Comparison of ENCODE assay signal across 28 cellular contexts in the genomic region with DNA sequence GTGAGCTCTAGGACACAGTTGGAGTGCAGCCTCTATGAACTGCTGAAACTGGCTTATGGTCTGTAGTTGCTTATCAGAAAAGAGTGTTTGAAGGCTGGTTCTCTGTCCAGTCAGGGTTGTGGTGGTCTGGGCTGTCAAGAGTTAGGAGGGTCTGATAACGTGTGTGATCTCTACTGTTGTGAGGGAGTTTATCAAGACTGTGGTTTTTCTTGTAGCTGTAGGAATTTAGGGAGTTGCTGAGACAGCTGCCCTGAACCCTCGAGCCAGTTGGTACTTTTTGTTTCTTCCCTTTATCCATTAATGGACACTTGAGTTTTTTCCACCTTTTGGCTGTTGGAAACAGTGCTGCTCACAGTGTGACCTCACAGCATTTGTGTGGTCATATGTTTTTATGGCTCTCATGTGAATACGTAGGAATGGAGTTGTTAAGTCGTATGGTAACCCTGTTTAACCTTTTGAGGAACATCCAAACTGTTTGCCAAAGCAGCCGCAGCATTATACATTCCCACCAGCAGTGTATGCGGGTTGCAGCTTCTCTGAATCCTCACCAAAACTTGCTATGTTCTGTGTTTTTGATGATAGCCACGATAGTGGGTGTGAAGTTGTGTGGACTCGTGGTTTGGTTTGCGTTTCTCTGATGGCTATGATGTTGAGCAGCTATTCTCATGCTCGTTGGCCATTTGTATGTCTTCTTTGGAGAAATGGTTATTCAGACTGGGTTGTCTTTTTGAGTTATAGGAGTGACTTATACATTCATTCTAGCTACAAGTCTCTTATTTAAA. TPM values are rescaled to one million over a fixed set of nuclear protein-coding genes. Genes with fewer than 3 reads are reported as not detected.
DNase-seq lines count a peak whose midpoint lies in the region; ATAC-seq and TF ChIP-seq lines count a peak whose summit lies in the region.
"Had no signal": no experiment of that assay in that cellular context is flagged by ENCODE, and none has a peak within 500 bp of the region (broad histone marks: within the 10 kb centered on the region; RNA-seq: fewer than 3 reads in every experiment).

No MANE protein-coding gene starts in this region.

- no peak for ATAC-seq in Panc1
- ATAC-seq: pancreas; stimulated activated naive B cell treated with anti-CD40 and anti-IgM and Interleukin-4, amounts not matched to agents 10 μg/mL and 1 μg/mL and 100 μg/mL, for 72 hours; T-cell had no signal

- peaks cover 5 to 19% (median 13%) of the 10 kb centered on the region in 3 donors for H3K4me1 Mint-ChIP-seq in CD8-positive, alpha-beta memory T cell
- peaks cover 10% of the 10 kb centered on the region for H3K4me1 Mint-ChIP-seq in neural progenitor cell
- H3K4me1 Mint-ChIP-seq: CD14-positive monocyte had no signal

- H3K27ac ChIP-seq in CD8-positive, alpha-beta memory T cell (ENCODE audit: low read depth, low read length) = peak overlapping the region; percentile 72
- H3K27ac ChIP-seq in Panc1 (ENCODE audit: low read length) (no peak overlapping the region), neural progenitor cell (no peak overlapping the region), testis (no peak overlapping the region), RWPE1 (no peak overlapping the region)
- H3K27ac ChIP-seq: GM23248, KMS-11, pancreas, SJSA1, suprapubic skin, vagina had no signal

- 60 to 72% methylated on average over 10 of the region's 10 CpGs for WGBS in testis, 2 donors

- H3K4me3 ChIP-seq in CD8-positive, alpha-beta memory T cell (ENCODE audit: low read length) = peak overlapping the region; percentile 35
- no peak overlapping the region for H3K4me3 ChIP-seq in Panc1 (ENCODE audit: low read depth in 2 of 2, low read length in 2 of 2)
- H3K4me3 ChIP-seq in fibroblast of pulmonary artery (replicated peaks; ENCODE audit: low read depth, low read length) = no peak overlapping the region
- H3K4me3 ChIP-seq in neural progenitor cell = no peak overlapping the region
- H3K4me3 ChIP-seq in testis = no peak overlapping the region
- H3K4me3 ChIP-seq: GM23248, lung, pancreas, SJSA1, suprapubic skin, vagina had no signal

- intact Hi-C loops in Panc1 (cut with micrococcal nuclease; ENCODE audit: unreplicated experiment) (no loop called here), testis (cut with DNase I; ENCODE audit: low total_unique reads) (no loop called here)

- no peaks in the 10 kb centered on the region for H3K9me3 ChIP-seq in CD8-positive, alpha-beta memory T cell (ENCODE audit: low read length)
- H3K9me3 ChIP-seq in Panc1 (ENCODE audit: control insufficient read depth, insufficient read depth, low read depth, low read length) (no peaks in the 10 kb centered on the region), neural progenitor cell (ENCODE audit: low read depth) (no peaks in the 10 kb centered on the region), testis (no peaks in the 10 kb centered on the region)
- H3K9me3 ChIP-seq: pancreas, SJSA1, suprapubic skin, vagina had no signal

- no peak overlapping the region for H3K4me3 Mint-ChIP-seq in CD8-positive, alpha-beta memory T cell
- no peak overlapping the region for H3K4me3 Mint-ChIP-seq in neural progenitor cell
- H3K4me3 Mint-ChIP-seq: activated naive CD4-positive, alpha-beta T cell treated with anti-CD3 and anti-CD28 coated beads, Interleukin-2, amount 50 U/mL, for 24 hours; activated T-helper 1 cell treated with anti-CD3 and anti-CD28 coated beads, Interleukin-12 subunit alpha, Interleukin-12 subunit beta, Interleukin-2, Interleukin-4 antibody, amounts not matched to agents 30 ng/mL and 10 ng/mL and 1 ng/mL, durations not matched to agents 14 hours and 24 hours and 36 hours; CD14-positive monocyte; stimulated activated naive B cell treated with anti-CD40 and anti-IgM and Interleukin-4, amounts not matched to agents 10 μg/mL and 1 μg/mL and 100 μg/mL, for 72 hours; T-cell had no signal

- H3K36me3 Mint-ChIP-seq in CD8-positive, alpha-beta memory T cell = peaks cover 0 to 84% (median 9%) of the 10 kb centered on the region in 3 donors
- peaks cover 2% of the 10 kb centered on the region for H3K36me3 Mint-ChIP-seq in neural progenitor cell

- H3K9ac ChIP-seq in neural progenitor cell = no peak overlapping the region
- H3K9ac ChIP-seq: GM23248, KMS-11 had no signal

- H3K27me3 ChIP-seq in CD8-positive, alpha-beta memory T cell (ENCODE audit: insufficient read depth, low read length, poor library complexity, severe bottlenecking) = no peaks in the 10 kb centered on the region
- H3K27me3 ChIP-seq in Panc1 (ENCODE audit: control insufficient read depth, insufficient read depth, low read length) (no peaks in the 10 kb centered on the region), neural progenitor cell (no peaks in the 10 kb centered on the region), testis (no peaks in the 10 kb centered on the region)
- H3K27me3 ChIP-seq: pancreas, SJSA1, suprapubic skin, vagina had no signal

- no peaks in the 10 kb centered on the region for H3K9me3 Mint-ChIP-seq in CD8-positive, alpha-beta memory T cell
- no peaks in the 10 kb centered on the region for H3K9me3 Mint-ChIP-seq in neural progenitor cell
- H3K9me3 Mint-ChIP-seq: activated naive CD4-positive, alpha-beta T cell treated with anti-CD3 and anti-CD28 coated beads, Interleukin-2, amount 50 U/mL, for 24 hours; activated T-helper 1 cell treated with anti-CD3 and anti-CD28 coated beads, Interleukin-12 subunit alpha, Interleukin-12 subunit beta, Interleukin-2, Interleukin-4 antibody, amounts not matched to agents 30 ng/mL and 10 ng/mL and 1 ng/mL, durations not matched to agents 14 hours and 24 hours and 36 hours; CD14-positive monocyte; stimulated activated naive B cell treated with anti-CD40 and anti-IgM and Interleukin-4, amounts not matched to agents 10 μg/mL and 1 μg/mL and 100 μg/mL, for 72 hours; T-cell had no signal

- peaks cover 26% of the 10 kb centered on the region for H3K36me3 ChIP-seq in CD8-positive, alpha-beta memory T cell (ENCODE audit: insufficient read depth, low read length)
- no peaks in the 10 kb centered on the region for H3K36me3 ChIP-seq in Panc1 (ENCODE audit: control insufficient read depth, insufficient read depth, low read length)
- no peaks in the 10 kb centered on the region for H3K36me3 ChIP-seq in neural progenitor cell
- no peaks in the 10 kb centered on the region for H3K36me3 ChIP-seq in testis (ENCODE audit: low read depth, missing control alignments)
- H3K36me3 ChIP-seq: pancreas had no signal

- TF ChIP-seq CTCF in Panc1 (IDR thresholded peaks at IDR 0.05) (no peak), fibroblast of pulmonary artery (IDR thresholded peaks at IDR 0.05; ENCODE audit: low read length, missing control alignments) (no peak), neural progenitor cell (IDR thresholded peaks at IDR 0.05) (no peak), testis (IDR thresholded peaks at IDR 0.05) (no peak), RWPE1 (conservative IDR thresholded peaks at IDR 0.05; ENCODE audit: low read depth) (no peak)

- H3K27me3 Mint-ChIP-seq in CD8-positive, alpha-beta memory T cell = no peaks in the 10 kb centered on the region
- no peaks in the 10 kb centered on the region for H3K27me3 Mint-ChIP-seq in neural progenitor cell (ENCODE audit: insufficient read depth, low read depth)
- H3K27me3 Mint-ChIP-seq: activated naive CD4-positive, alpha-beta T cell treated with anti-CD3 and anti-CD28 coated beads, Interleukin-2, amount 50 U/mL, for 24 hours; stimulated activated naive B cell treated with anti-CD40 and anti-IgM and Interleukin-4, amounts not matched to agents 10 μg/mL and 1 μg/mL and 100 μg/mL, for 72 hours; T-cell had no signal

- no peak overlapping the region for H2AFZ ChIP-seq in neural progenitor cell (replicated peaks)
- H2AFZ ChIP-seq: GM23248 had no signal

- H3K27ac Mint-ChIP-seq in CD8-positive, alpha-beta memory T cell = peak overlapping the region in 5 of 8 donors; percentile 1 to 78 (median 29)
- H3K27ac Mint-ChIP-seq in neural progenitor cell = peak overlapping the region; percentile 2
- H3K27ac Mint-ChIP-seq: activated naive CD4-positive, alpha-beta T cell treated with anti-CD3 and anti-CD28 coated beads, Interleukin-2, amount 50 U/mL, for 24 hours; activated T-helper 1 cell treated with anti-CD3 and anti-CD28 coated beads, Interleukin-12 subunit alpha, Interleukin-12 subunit beta, Interleukin-2, Interleukin-4 antibody, amounts not matched to agents 30 ng/mL and 10 ng/mL and 1 ng/mL, durations not matched to agents 14 hours and 24 hours and 36 hours; stimulated activated naive B cell treated with anti-CD40 and anti-IgM and Interleukin-4, amounts not matched to agents 10 μg/mL and 1 μg/mL and 100 μg/mL, for 72 hours; T-cell had no signal

- CTCF ChIA-PET in CD8-positive, alpha-beta memory T cell (lab: Charles Lee) = no interaction called here
- CTCF ChIA-PET in Panc1 (lab: Charles Lee) (no interaction called here), RWPE1 (lab: Yijun Ruan, JAX) (no interaction called here)

- no peak for DNase-seq in CD8-positive, alpha-beta memory T cell
- DNase-seq in Panc1 (ENCODE audit: low read depth, low spot score) (no peak), fibroblast of pulmonary artery (ENCODE audit: low read depth) (peak; percentile 14), neural progenitor cell (ENCODE audit: low spot score) (no peak), testis (no peak), RWPE1 (ENCODE audit: low spot score) (no peak), globus pallidus (ENCODE audit: low spot score) (no peak)
- DNase-seq: central memory CD4-positive, alpha-beta T cell; dermis blood vessel endothelial cell; glutamatergic neuron; GM23248; kidney glomerular epithelial cell; NCI-H1436; NCI-H2107; NCI-H510A treated with DMSO at 0.1 percent for 48 hours; NK-92 treated with Interleukin-12 subunit alpha and Interleukin-12 subunit beta, amount 100 ng/mL, for 24 hours; stimulated activated CD4-positive, alpha-beta T cell treated with anti-CD3 and anti-CD28 coated beads, Interleukin-4, amount 100 ng/mL, for 1 hour; stimulated activated naive B cell treated with anti-CD40 and anti-IgM and Interleukin-4, amounts not matched to agents 10 μg/mL and 1 μg/mL and 100 μg/mL, for 72 hours; T-cell had no signal

- no peaks in the 10 kb centered on the region for H3K79me2 ChIP-seq in neural progenitor cell (ENCODE audit: low read depth)

- TF ChIP-seq POLR2A in testis (IDR thresholded peaks at IDR 0.05) = no peak

- POLR2A ChIA-PET in CD8-positive, alpha-beta memory T cell (lab: Charles Lee) = no interaction called here
- POLR2A ChIA-PET in Panc1 (lab: Charles Lee) = no interaction called here
- POLR2A ChIA-PET in RWPE1 (lab: Yijun Ruan, JAX; ENCODE audit: low non-redundant PET) = no interaction called here

- no peaks in the 10 kb centered on the region for H4K20me1 ChIP-seq in neural progenitor cell (ENCODE audit: low read depth)

- in situ Hi-C loops in Panc1 (cut with HindIII; ENCODE audit: low pct_unique_long_range_greater_than_20kb, low sequenced_read_pairs) = no loop called here

- peaks cover 6% of the 10 kb centered on the region for H3K4me1 ChIP-seq in CD8-positive, alpha-beta memory T cell (ENCODE audit: insufficient read depth, low read length)
- H3K4me1 ChIP-seq in Panc1 (ENCODE audit: control insufficient read depth, insufficient read depth, low read length) (no peaks in the 10 kb centered on the region), neural progenitor cell (no peaks in the 10 kb centered on the region), testis (no peaks in the 10 kb centered on the region)
- H3K4me1 ChIP-seq: pancreas had no signal

- BruUV-seq in Panc1 (replicated peaks; lab: Mats Ljungman, UMichigan) = TSS peak; percentile 58

- no peak overlapping the region for H3K4me2 ChIP-seq in neural progenitor cell
- H3K4me2 ChIP-seq: KMS-11 had no signal

- H3F3A ChIP-seq in neural progenitor cell (ENCODE audit: low read depth) = no peaks in the 10 kb centered on the region

RNA-seq across cellular contexts. Expression of gene DGCR8, which starts 20.9 kb away (rescaled TPM):
- total RNA-seq in CD8-positive, alpha-beta memory T cell = 10 to 100 TPM; 68.6 to 73.8 TPM
- 10.6 TPM for polyA plus RNA-seq in CD8-positive, alpha-beta memory T cell
- total RNA-seq in Panc1 (2021; ENCODE audit: unreplicated experiment) (35.0 TPM), neural progenitor cell (ENCODE audit: low replicate concordance) (29.1 and 39.7 TPM in 2 replicates), testis (10 to 100 TPM; 64.8 to 83.7 TPM)
- 23.3 TPM for polyA plus RNA-seq in Panc1 (2012; ENCODE audit: insufficient read length)
- polyA plus RNA-seq in testis (ENCODE audit: insufficient read depth, low read depth, low replicate concordance) = 44.4 TPM

RNA-seq across cellular contexts. Expression of gene TANGO2, which starts 38.3 kb away (rescaled TPM):
- total RNA-seq in CD8-positive, alpha-beta memory T cell = 10 to 100 TPM; 27.3 to 28.0 TPM
- polyA plus RNA-seq in CD8-positive, alpha-beta memory T cell = 48.6 TPM
- total RNA-seq in Panc1 (2021; ENCODE audit: unreplicated experiment) (32.2 TPM), neural progenitor cell (ENCODE audit: low replicate concordance) (9.1 and 10.0 TPM in 2 replicates), testis (10 to 100 TPM; 13.5 to 21.5 TPM)
- polyA plus RNA-seq in Panc1 (2012; ENCODE audit: insufficient read length) = 38.0 TPM
- 19.0 TPM for polyA plus RNA-seq in testis (ENCODE audit: insufficient read depth, low read depth, low replicate concordance)

RNA-seq across cellular contexts. Expression of gene ARVCF, which starts 42.6 kb away (rescaled TPM):
- total RNA-seq in CD8-positive, alpha-beta memory T cell = 1 to 10 TPM; 1.4 to 1.8 TPM
- polyA plus RNA-seq in CD8-positive, alpha-beta memory T cell = 0.92 TPM
- total RNA-seq in Panc1 (2021; ENCODE audit: unreplicated experiment) (8.2 TPM), neural progenitor cell (ENCODE audit: low replicate concordance) (35.4 and 159 TPM in 2 replicates), testis (10 to 100 TPM; 43.2 to 57.7 TPM)
- polyA plus RNA-seq in Panc1 (2012; ENCODE audit: insufficient read length) = 11.1 TPM
- polyA plus RNA-seq in testis (ENCODE audit: insufficient read depth, low read depth, low replicate concordance) = 21.1 TPM

RNA-seq across cellular contexts. Expression of gene RANBP1, which starts 56.7 kb away (rescaled TPM):
- total RNA-seq in CD8-positive, alpha-beta memory T cell = 100 to 1,000 TPM; 436 to 459 TPM
- polyA plus RNA-seq in CD8-positive, alpha-beta memory T cell = 102 TPM
- 232 TPM for total RNA-seq in Panc1 (2021; ENCODE audit: unreplicated experiment)
- polyA plus RNA-seq in Panc1 (2012; ENCODE audit: insufficient read length) = 266 TPM
- 874 and 918 TPM in 2 replicates for total RNA-seq in neural progenitor cell (ENCODE audit: low replicate concordance)
- 100 to 1,000 TPM; 284 to 318 TPM for total RNA-seq in testis
- 247 TPM for polyA plus RNA-seq in testis (ENCODE audit: insufficient read depth, low read depth, low replicate concordance)

RNA-seq across cellular contexts. Expression of gene TRMT2A, which starts 57.8 kb away (rescaled TPM):
- total RNA-seq in CD8-positive, alpha-beta memory T cell = 100 to 1,000 TPM; 108 to 121 TPM
- polyA plus RNA-seq in CD8-positive, alpha-beta memory T cell = 35.6 TPM
- total RNA-seq in Panc1 (2021; ENCODE audit: unreplicated experiment) (66.7 TPM), neural progenitor cell (ENCODE audit: low replicate concordance) (24.3 and 39.7 TPM in 2 replicates), testis (100 to 1,000 TPM in 1 of 2 donors, 10 to 100 TPM in 1; 97.2 to 122 TPM)
- 64.6 TPM for polyA plus RNA-seq in Panc1 (2012; ENCODE audit: insufficient read length)
- polyA plus RNA-seq in testis (ENCODE audit: insufficient read depth, low read depth, low replicate concordance) = 82.7 TPM
